18 cellular contexts compared by ENCODE assay signal in genomic region chr2:144426355-144426754, GRCh38.
DNase-seq lines count a peak whose midpoint lies in the region; ATAC-seq, FAIRE-seq and TF ChIP-seq lines count a peak whose summit lies in the region.
"Had no signal": no experiment of that assay in that cellular context is flagged by ENCODE, and none has a peak within 500 bp of the region (broad histone marks: within the 10 kb centered on the region; RNA-seq: fewer than 3 reads in every experiment).

No MANE protein-coding gene starts in this region.

- H3K4me2 ChIP-seq in OCI-LY3 (ENCODE audit: low read length): peak overlapping the region; percentile 52
- no peak overlapping the region for H3K4me2 ChIP-seq in HepG2 (ENCODE audit: low read depth, low read length)

- TF ChIP-seq POLR2A in HepG2 (IDR thresholded peaks at IDR 0.05; ENCODE audit: insufficient read depth in 1 of 2, low read depth in 2 of 2, low read length in 2 of 2) (no peak), gastrocnemius medialis (IDR thresholded peaks at IDR 0.05) (no peak)

- DNase-seq in COLO829 (ENCODE audit: low spot score): peak; percentile 10
- DNase-seq in HepG2 (ENCODE audit: low spot score): no peak
- no peak for DNase-seq in gastrocnemius medialis
- no peak for DNase-seq in NCI-H2227 treated with DMSO at 0.1 percent for 48 hours (lab: John Stamatoyannopoulos, UW)
- DNase-seq in kidney tubule cell (ENCODE audit: low spot score): no peak
- DNase-seq: activated CD4-positive, CD25-positive, alpha-beta regulatory T cell; activated CD8-positive, alpha-beta memory T cell treated with anti-CD3 and anti-CD28 coated beads, Interleukin-2, amount 50 U/mL, for 48 hours; COR-L47; mesendoderm; NCI-H2081; stimulated activated CD4-positive, alpha-beta T cell treated with anti-CD3 and anti-CD28 coated beads, Interleukin-1b, Interleukin-23, amount 100 ng/mL, for 48 hours; SW 1271 had no signal

- peaks cover 37% of the 10 kb centered on the region for H3K4me1 ChIP-seq in OCI-LY3 (ENCODE audit: low read length)
- peaks cover 8% of the 10 kb centered on the region; the same call in 1 of the 2 replicates for H3K4me1 ChIP-seq in HepG2 (ENCODE audit: insufficient read depth, low read length)
- peaks cover 15 to 19% of the 10 kb centered on the region in 2 donors for H3K4me1 ChIP-seq in gastrocnemius medialis

- POLR2A ChIA-PET in HepG2 (lab: Yijun Ruan, JAX): no interaction called here

- ATAC-seq in HepG2 (no peak), gastrocnemius medialis (no peak), HG03135 (IDR thresholded peaks at IDR 0.05; ENCODE audit: unreplicated experiment) (no peak)
- ATAC-seq in stimulated activated memory B cell treated with anti-CD40 and anti-IgM and Interleukin-4, amounts not matched to agents 10 μg/mL and 1 μg/mL and 100 μg/mL, for 72 hours: peak; percentile 49

- H3K4me3 ChIP-seq in OCI-LY3 (ENCODE audit: low read length) (no peak overlapping the region), HepG2 (replicated peaks in 1 of 3; ENCODE audit: insufficient read depth in 1 of 3, low read depth in 2 of 3, low read length in 3 of 3) (no peak overlapping the region), gastrocnemius medialis (no peak overlapping the region)

- H3K9me3 Mint-ChIP-seq in stimulated activated memory B cell treated with anti-CD40 and anti-IgM and Interleukin-4, amounts not matched to agents 10 μg/mL and 1 μg/mL and 100 μg/mL, for 72 hours: no peaks in the 10 kb centered on the region
- H3K9me3 Mint-ChIP-seq: activated naive CD4-positive, alpha-beta T cell treated with anti-CD3 and anti-CD28 coated beads, Interleukin-2, amount 50 U/mL, for 24 hours; central memory CD8-positive, alpha-beta T cell had no signal

- H3K4me3 Mint-ChIP-seq in stimulated activated memory B cell treated with anti-CD40 and anti-IgM and Interleukin-4, amounts not matched to agents 10 μg/mL and 1 μg/mL and 100 μg/mL, for 72 hours: no peak overlapping the region
- H3K4me3 Mint-ChIP-seq: activated naive CD4-positive, alpha-beta T cell treated with anti-CD3 and anti-CD28 coated beads, Interleukin-2, amount 50 U/mL, for 24 hours; central memory CD8-positive, alpha-beta T cell had no signal

- H3K27me3 ChIP-seq in OCI-LY3 (ENCODE audit: low read depth, low read length) (no peaks in the 10 kb centered on the region), HepG2 (ENCODE audit: control insufficient read depth in 1 of 2, insufficient read depth in 2 of 2, low read length in 2 of 2) (0 out of 5 replicates have a peak, but pooled peaks cover 0 to 3% of the 10 kb centered on the region in 2 experiments), gastrocnemius medialis (no peaks in the 10 kb centered on the region)

- 0% methylated on average over 1 of the region's 1 CpG for WGBS in HepG2 (ENCODE audit: low lambda C conversion rate)

- H3K36me3 ChIP-seq in OCI-LY3 (replicated peaks; ENCODE audit: low read depth, low read length) (peaks cover 3% of the 10 kb centered on the region), HepG2 (replicated peaks in 1 of 2; ENCODE audit: control insufficient read depth in 1 of 2, insufficient read depth in 2 of 2, low read length in 2 of 2) (no peaks in the 10 kb centered on the region), gastrocnemius medialis (peaks cover 0 to 3% of the 10 kb centered on the region in 2 donors)

- CTCF ChIA-PET in HepG2 (lab: Yijun Ruan, JAX; ENCODE audit: low intra/inter-chr PET ratio, low total read pairs): no interaction called here

- no peak for TF ChIP-seq RAD21 in HepG2 (CRISPR knock-in tag; IDR thresholded peaks at IDR 0.05)

- H4K20me1 ChIP-seq in OCI-LY3 (ENCODE audit: insufficient read depth, low read length): no peaks in the 10 kb centered on the region
- H4K20me1 ChIP-seq in HepG2 (ENCODE audit: insufficient read depth, low read length): no peaks in the 10 kb centered on the region

- H3K27me3 Mint-ChIP-seq in stimulated activated memory B cell treated with anti-CD40 and anti-IgM and Interleukin-4, amounts not matched to agents 10 μg/mL and 1 μg/mL and 100 μg/mL, for 72 hours: no peaks in the 10 kb centered on the region
- H3K27me3 Mint-ChIP-seq: central memory CD8-positive, alpha-beta T cell had no signal

- H3K9me3 ChIP-seq in OCI-LY3 (ENCODE audit: insufficient read depth, low read length): no peaks in the 10 kb centered on the region
- H3K9me3 ChIP-seq in HepG2 (ENCODE audit: low read length): no peaks in the 10 kb centered on the region
- H3K9me3 ChIP-seq in gastrocnemius medialis: no peaks in the 10 kb centered on the region

- TF ChIP-seq EP300 in HepG2 (IDR thresholded peaks at IDR 0.05; ENCODE audit: low read depth in 2 of 2, low read length in 2 of 2): no peak
- no peak for TF ChIP-seq EP300 in HepG2 (CRISPR knock-in tag; IDR thresholded peaks at IDR 0.05; ENCODE audit: borderline replicate concordance)

- peaks cover 36% of the 10 kb centered on the region for H3K4me1 Mint-ChIP-seq in stimulated activated memory B cell treated with anti-CD40 and anti-IgM and Interleukin-4, amounts not matched to agents 10 μg/mL and 1 μg/mL and 100 μg/mL, for 72 hours

- intact Hi-C loops in HepG2 (cut with micrococcal nuclease; ENCODE audit: unreplicated experiment) (no loop called here), gastrocnemius medialis (cut with DNase I; ENCODE audit: low total_unique reads) (no loop called here)

- 0 out of 2 replicates have a peak overlapping the region, but pooled peaks have one; percentile 7 for H3K27ac ChIP-seq in OCI-LY3 (ENCODE audit: low read length)
- no peak overlapping the region for H3K27ac ChIP-seq in HepG2 (ENCODE audit: extremely low read length, insufficient read depth, low read length)
- peak overlapping the region in 2 of 4 donors; percentile 4 to 9 for H3K27ac ChIP-seq in gastrocnemius medialis
- H3K27ac ChIP-seq: epithelial cell of prostate had no signal

- no peak overlapping the region for H3K9ac ChIP-seq in OCI-LY3 (ENCODE audit: low read length)
- H3K9ac ChIP-seq in HepG2 (ENCODE audit: insufficient read depth, low read depth, low read length): no peak overlapping the region

- no peak overlapping the region for H2AFZ ChIP-seq in OCI-LY3 (ENCODE audit: low read depth, low read length)
- H2AFZ ChIP-seq in HepG2 (ENCODE audit: low read length): no peak overlapping the region

- in situ Hi-C loops in HepG2 (cut with HindIII; ENCODE audit: extremely low pct_ligation_motif_present, low pct_unique_long_range_greater_than_20kb): no loop called here
- in situ Hi-C loops in gastrocnemius medialis (cut with MboI; ENCODE audit: low sequenced_read_pairs in 4 of 4): no loop called here

- TF ChIP-seq CTCF in OCI-LY3 (IDR thresholded peaks at IDR 0.05; ENCODE audit: low read depth, low read length) (no peak), HepG2 (CRISPR knock-in tag; IDR thresholded peaks at IDR 0.05) (no peak), gastrocnemius medialis (IDR thresholded peaks at IDR 0.05 in 4 of 5, conservative IDR thresholded peaks at IDR 0.05 in 1 of 5) (no peak)

- H3K27ac Mint-ChIP-seq in stimulated activated memory B cell treated with anti-CD40 and anti-IgM and Interleukin-4, amounts not matched to agents 10 μg/mL and 1 μg/mL and 100 μg/mL, for 72 hours: peak overlapping the region; percentile 66
- H3K27ac Mint-ChIP-seq: activated naive CD4-positive, alpha-beta T cell treated with anti-CD3 and anti-CD28 coated beads, Interleukin-2, amount 50 U/mL, for 24 hours had no signal

- BruUV-seq in HepG2 (replicated peaks; lab: Mats Ljungman, UMichigan): no TSS peak

- no peak for FAIRE-seq in HepG2 (lab: Jason Lieb, UNC)

- peaks cover 3% of the 10 kb centered on the region; the same call in 1 of the 2 replicates for H3K79me2 ChIP-seq in OCI-LY3 (ENCODE audit: low read length)
- no peaks in the 10 kb centered on the region for H3K79me2 ChIP-seq in HepG2 (ENCODE audit: insufficient read depth, low read length)

- peaks cover 28% of the 10 kb centered on the region for H3K36me3 Mint-ChIP-seq in stimulated activated memory B cell treated with anti-CD40 and anti-IgM and Interleukin-4, amounts not matched to agents 10 μg/mL and 1 μg/mL and 100 μg/mL, for 72 hours
- H3K36me3 Mint-ChIP-seq: activated naive CD4-positive, alpha-beta T cell treated with anti-CD3 and anti-CD28 coated beads, Interleukin-2, amount 50 U/mL, for 24 hours had no signal

TF ChIP-seq in HepG2, 621 proteins besides CTCF, POLR2A, EP300 and RAD21 (continues in another document):
- TF ChIP-seq MAFF (IDR thresholded peaks at IDR 0.05; ENCODE audit: low read depth, low read length) (peak; percentile 59), ZFAT (CRISPR knock-in tag; conservative IDR thresholded peaks at IDR 0.05) (no peak), CHD4 (IDR thresholded peaks at IDR 0.05; ENCODE audit: borderline replicate concordance, low read length) (no peak), ZNF350 (CRISPR knock-in tag; IDR thresholded peaks at IDR 0.05; ENCODE audit: borderline replicate concordance, low read depth) (no peak), ZSCAN12 (CRISPR knock-in tag; IDR thresholded peaks at IDR 0.05) (no peak)
